In genomic region chr4:7103599-7104365, GRCh38 we compare ENCODE assay signal across 8 cellular contexts. TPM values are rescaled to one million over a fixed set of nuclear protein-coding genes. Genes with fewer than 3 reads are reported as not detected.
DNase-seq lines count a peak whose midpoint lies in the region; ATAC-seq, FAIRE-seq and TF ChIP-seq lines count a peak whose summit lies in the region.

No MANE protein-coding gene starts in this region.

- TF ChIP-seq RAD21 in HepG2 (CRISPR knock-in tag; IDR thresholded peaks at IDR 0.05), result no peak

- TF ChIP-seq POLR2A in HepG2 (IDR thresholded peaks at IDR 0.05; ENCODE audit: insufficient read depth in 1 of 2, low read depth in 2 of 2, low read length in 2 of 2) (peak; percentile 51 to 62), stomach (IDR thresholded peaks at IDR 0.05) (no peak)

- no peaks in the 10 kb centered on the region for H3K9me3 Mint-ChIP-seq in brain

- H3K9me3 ChIP-seq in BE2C (no peaks in the 10 kb centered on the region), HUES6 (ENCODE audit: control insufficient read depth, insufficient read depth, low read depth, low read length) (no peaks in the 10 kb centered on the region), HepG2 (ENCODE audit: low read length) (no peaks in the 10 kb centered on the region), stomach (no peaks in the 10 kb centered on the region)

- no peaks in the 10 kb centered on the region for H3K79me2 ChIP-seq in HepG2 (ENCODE audit: insufficient read depth, low read length)

- intact Hi-C loops in HepG2 (cut with micrococcal nuclease; ENCODE audit: unreplicated experiment), result loop anchor here (2.0 to 5.0 kb wide), 2 partner anchors 63 to 84 kb away; no protein-coding TSS in a partner anchor
- intact Hi-C loops in stomach (cut with DNase I; ENCODE audit: low total_unique reads), result no loop called here

- CTCF ChIA-PET in HepG2 (lab: Yijun Ruan, JAX; ENCODE audit: low intra/inter-chr PET ratio, low total read pairs), result interaction anchor here (2.0 kb wide), 1 partner anchor 83 kb away, joined by 7 read pairs; no protein-coding TSS in a partner anchor

- no peak overlapping the region for H3K27ac ChIP-seq in HUES6 (ENCODE audit: low read depth, low read length)
- H3K27ac ChIP-seq in HepG2 (ENCODE audit: extremely low read length, insufficient read depth, low read length), result peak overlapping the region; percentile 92
- H3K27ac ChIP-seq in stomach, result peak overlapping the region; percentile 86 to 92 (median 89)

- peaks cover 40% of the 10 kb centered on the region for H3K4me1 Mint-ChIP-seq in brain

- DNase-seq in BE2C (peak; percentile 40), HepG2 (ENCODE audit: low spot score) (peak; percentile 86), stomach (peak; percentile 89), 8988T (no peak)

- peak overlapping the region; percentile 79 for H3K4me3 ChIP-seq in BE2C (ENCODE audit: low read depth, low read length)
- H3K4me3 ChIP-seq in HUES6 (ENCODE audit: low read depth, low read length), result peak overlapping the region; percentile 69
- H3K4me3 ChIP-seq in HepG2 (replicated peaks in 1 of 3; ENCODE audit: insufficient read depth in 1 of 3, low read depth in 2 of 3, low read length in 3 of 3), result peak overlapping the region; percentile 49 to 88 (median 80)
- peak overlapping the region; percentile 51 to 65 (median 60) for H3K4me3 ChIP-seq in stomach

- ATAC-seq in HepG2 (peak; percentile 83), GM19328 (IDR thresholded peaks at IDR 0.05; ENCODE audit: unreplicated experiment) (no peak), GM18909 (IDR thresholded peaks at IDR 0.05; ENCODE audit: poor library complexity, unreplicated experiment) (no peak)

- peak overlapping the region; percentile 62 to 90 (median 82) for H3K4me3 Mint-ChIP-seq in brain

- peak overlapping the region; percentile 99 for H3K4me2 ChIP-seq in HepG2 (ENCODE audit: low read depth, low read length)

- H3K36me3 Mint-ChIP-seq in brain, result no peaks in the 10 kb centered on the region

- peak in 1 of 2 experiments; percentile 49; a peak in 2 of 4 replicates for TF ChIP-seq EP300 in HepG2 (IDR thresholded peaks at IDR 0.05; ENCODE audit: low read depth in 2 of 2, low read length in 2 of 2)
- TF ChIP-seq EP300 in HepG2 (CRISPR knock-in tag; IDR thresholded peaks at IDR 0.05; ENCODE audit: borderline replicate concordance), result peak; percentile 49
- TF ChIP-seq EP300 in stomach (IDR thresholded peaks at IDR 0.05), result no peak

- 2% methylated on average over 13 of the region's 22 CpGs for WGBS in HepG2 (ENCODE audit: low lambda C conversion rate)
- 19 to 23% (median 21%) methylated on average over 18 to 22 of the region's 22 CpGs for WGBS in stomach, 5 donors

- H3K27ac Mint-ChIP-seq in brain, result peak overlapping the region; percentile 44 to 93 (median 77)

- H3K9ac ChIP-seq in HUES6 (ENCODE audit: low read length), result no peak overlapping the region
- H3K9ac ChIP-seq in HepG2 (ENCODE audit: insufficient read depth, low read depth, low read length), result peak overlapping the region; percentile 64

- no peaks in the 10 kb centered on the region for H4K20me1 ChIP-seq in HepG2 (ENCODE audit: insufficient read depth, low read length)

- peak overlapping the region; percentile 77 for H2AFZ ChIP-seq in HepG2 (ENCODE audit: low read length)

- in situ Hi-C loops in HepG2 (cut with HindIII; ENCODE audit: extremely low pct_ligation_motif_present, low pct_unique_long_range_greater_than_20kb), result no loop called here

- TF ChIP-seq CTCF in BE2C (IDR thresholded peaks at IDR 0.05; ENCODE audit: low read depth, low read length), result no peak
- TF ChIP-seq CTCF in brain (conservative IDR thresholded peaks at IDR 0.05), result no peak
- TF ChIP-seq CTCF in HepG2 (CRISPR knock-in tag; IDR thresholded peaks at IDR 0.05), result peak; percentile 27; the same call in 1 of the 2 replicates
- no peak for TF ChIP-seq CTCF in stomach (IDR thresholded peaks at IDR 0.05)

- H3K27me3 ChIP-seq in BE2C (no peaks in the 10 kb centered on the region), HUES6 (ENCODE audit: control insufficient read depth, insufficient read depth, low read length) (peaks cover 19% of the 10 kb centered on the region), HepG2 (ENCODE audit: control insufficient read depth in 1 of 2, insufficient read depth in 2 of 2, low read length in 2 of 2) (peaks cover 2 to 8% of the 10 kb centered on the region in 2 experiments; a peak in 1 of 5 replicates), stomach (no peaks in the 10 kb centered on the region)

- POLR2A ChIA-PET in HepG2 (lab: Yijun Ruan, JAX), result interaction anchor here (0.6 to 1.8 kb wide), 11 partner anchors 8 to 631 kb away, joined by 3 to 13 read pairs (median 4); partner anchors contain the start of genes GRPEL1 and TBC1D14

- H3K27me3 Mint-ChIP-seq in brain, result peaks cover 9% of the 10 kb centered on the region

- H3K4me1 ChIP-seq in BE2C (no peaks in the 10 kb centered on the region; the same call in 1 of the 2 replicates), HUES6 (ENCODE audit: control insufficient read depth, insufficient read depth, low read length) (peaks cover 17% of the 10 kb centered on the region), HepG2 (ENCODE audit: insufficient read depth, low read length) (peaks cover 51% of the 10 kb centered on the region), stomach (peaks cover 15 to 38% (median 28%) of the 10 kb centered on the region in 4 donors)

- peak; percentile 75 for FAIRE-seq in HepG2 (lab: Jason Lieb, UNC)

- BruUV-seq in HepG2 (replicated peaks; lab: Mats Ljungman, UMichigan), result TSS peak; percentile 90

- H3K36me3 ChIP-seq in BE2C (no peaks in the 10 kb centered on the region), HUES6 (ENCODE audit: control insufficient read depth, insufficient read depth, low read length) (no peaks in the 10 kb centered on the region), HepG2 (replicated peaks in 1 of 2; ENCODE audit: control insufficient read depth in 1 of 2, insufficient read depth in 2 of 2, low read length in 2 of 2) (no peaks in the 10 kb centered on the region), stomach (no peaks in the 10 kb centered on the region)

TF ChIP-seq in HepG2, 621 proteins besides CTCF, POLR2A, EP300 and RAD21 (continues in another document):
- TF ChIP-seq PAWR (CRISPR knock-in tag; IDR thresholded peaks at IDR 0.05; ENCODE audit: borderline replicate concordance) (no peak), CREM (IDR thresholded peaks at IDR 0.05) (peak; percentile 41; the same call in 1 of the 2 replicates), CREM (CRISPR knock-in tag; IDR thresholded peaks at IDR 0.05) (no peak), SMAD3 (CRISPR knock-in tag; IDR thresholded peaks at IDR 0.05) (no peak), TERF1 (CRISPR knock-in tag; IDR thresholded peaks at IDR 0.05) (no peak), ZNF276 (CRISPR knock-in tag; IDR thresholded peaks at IDR 0.05; ENCODE audit: low read depth) (no peak)

RNA-seq across cellular contexts. Expression of gene GRPEL1, which starts 35.9 kb away (rescaled TPM):
- polyA plus RNA-seq in BE2C (2012; ENCODE audit: insufficient read depth, insufficient read length, low read depth), result 104 TPM
- polyA plus RNA-seq in brain (ENCODE audit: insufficient read depth, low read depth, low replicate concordance), result 34.2 TPM
- 141 and 213 TPM in 2 replicates for total RNA-seq in HepG2 (2016; rRNA removed; fragmentation: Illumina TruSeq; extraction: Trizol)
- 24.3 and 28.6 TPM in 2 replicates for total RNA-seq in HepG2 (2016; cell fraction: cytosol; rRNA removed; fragmentation: Illumina TruSeq; extraction: Trizol; ENCODE audit: low read depth)
- total RNA-seq in HepG2 (2016; cell fraction: insoluble cytoplasmic fraction; rRNA removed; fragmentation: Illumina TruSeq; extraction: Trizol), result 139 and 219 TPM in 2 replicates
- total RNA-seq in HepG2 (2016; cell fraction: membrane; rRNA removed; fragmentation: Illumina TruSeq; extraction: Trizol), result 37.5 and 43.6 TPM in 2 replicates
- 48.8 and 49.5 TPM in 2 replicates for total RNA-seq in HepG2 (2016; cell fraction: nucleus; rRNA removed; fragmentation: Illumina TruSeq; extraction: Trizol)
- 27.2 and 32.3 TPM in 2 replicates for polyA plus RNA-seq in HepG2 (2011; rRNA removed)
- polyA plus RNA-seq in HepG2 (2011; cell fraction: cytosol; rRNA removed), result 30.3 and 39.4 TPM in 2 replicates
- 12.6 and 17.4 TPM in 2 replicates for polyA plus RNA-seq in HepG2 (2011; cell fraction: nucleus; rRNA removed)
- polyA plus RNA-seq in HepG2 (2012), result 52.6 and 70.0 TPM in 2 replicates
- 28.9 and 31.1 TPM in 2 replicates for polyA plus RNA-seq in HepG2 (2016; cell fraction: cytosol; fragmentation: Illumina TruSeq; extraction: Trizol; ENCODE audit: low read depth)
- 220 and 231 TPM in 2 replicates for polyA plus RNA-seq in HepG2 (2016; cell fraction: insoluble cytoplasmic fraction; fragmentation: Illumina TruSeq; extraction: Trizol; ENCODE audit: low read depth)
- polyA plus RNA-seq in HepG2 (2016; cell fraction: membrane; fragmentation: Illumina TruSeq; extraction: Trizol; ENCODE audit: low read depth), result 28.9 and 29.2 TPM in 2 replicates
- polyA plus RNA-seq in HepG2 (2016; cell fraction: nucleus; fragmentation: Illumina TruSeq; extraction: Trizol; ENCODE audit: insufficient read depth, low read depth), result 73.7 and 88.9 TPM in 2 replicates
- polyA minus RNA-seq in HepG2 (2011; rRNA and poly(A)+ RNA removed; ENCODE audit: low replicate concordance), result 23.2 and 27.5 TPM in 2 replicates
- polyA minus RNA-seq in HepG2 (2011; cell fraction: cytosol; rRNA and poly(A)+ RNA removed), result 19.1 and 25.1 TPM in 2 replicates
- 36.8 and 50.7 TPM in 2 replicates for polyA minus RNA-seq in HepG2 (2011; cell fraction: nucleus; rRNA and poly(A)+ RNA removed)
- 10 to 100 TPM in 4 of 5 donors, not detected in 1; 11.4 to 53.6 (median 19.6) TPM for total RNA-seq in stomach
- 10 to 100 TPM; 20.5 to 33.6 (median 25.5) TPM for polyA plus RNA-seq in stomach

Comparison
In these comparisons a context has a peak if more than half of its experiments do, and no peak if none do; other contexts are left out.
1. POLR2A ChIP-seq: peak in HepG2 (2 of 2); none in stomach (0 of 4).
2. Peak in every context shown above with its lines, with median percentiles within 50 percentile points of each other: H3K4me3 ChIP-seq.